Comparison of ENCODE assay signal across 25 cellular contexts in genomic region chr1:215651867-215652266, GRCh38.
DNase-seq lines count a peak whose midpoint lies in the region; ATAC-seq and TF ChIP-seq lines count a peak whose summit lies in the region.
"Had no signal": no experiment of that assay in that cellular context is flagged by ENCODE, and none has a peak within 500 bp of the region (broad histone marks: within the 10 kb centered on the region; RNA-seq: fewer than 3 reads in every experiment).

No MANE protein-coding gene starts in this region.

- H3K4me1 ChIP-seq in aorta (ENCODE audit: control insufficient read depth in 1 of 2, insufficient read depth in 2 of 2, low read length in 2 of 2): no peaks in the 10 kb centered on the region
- H3K4me1 ChIP-seq: A549 had no signal

- H3K27me3 Mint-ChIP-seq in HFFc6 (ENCODE audit: insufficient read depth): peaks cover 3% of the 10 kb centered on the region
- H3K27me3 Mint-ChIP-seq in WTC11 (ENCODE audit: low read depth): no peaks in the 10 kb centered on the region
- H3K27me3 Mint-ChIP-seq in activated CD4-positive, alpha-beta memory T cell treated with anti-CD3 and anti-CD28 coated beads for 36 hours: no peaks in the 10 kb centered on the region

- H3K36me3 ChIP-seq in aorta (ENCODE audit: control insufficient read depth in 1 of 2, insufficient read depth in 2 of 2, low read length in 1 of 2): no peaks in the 10 kb centered on the region

- H3K4me3 Mint-ChIP-seq in HFFc6: peak overlapping the region; percentile 62
- peak overlapping the region; percentile 47 for H3K4me3 Mint-ChIP-seq in WTC11
- H3K4me3 Mint-ChIP-seq in activated CD4-positive, alpha-beta memory T cell treated with anti-CD3 and anti-CD28 coated beads for 36 hours: no peak overlapping the region

- intact Hi-C loops in aorta (cut with DNase I): no loop called here
- intact Hi-C loops in activated CD4-positive, alpha-beta memory T cell treated with anti-CD3 and anti-CD28 coated beads for 36 hours (cut with micrococcal nuclease): no loop called here

- CTCF ChIA-PET in WTC11 (lab: Charles Lee): interaction anchor here (1.1 to 1.6 kb wide), 2 partner anchors 21 to 58 kb away, joined by 4 read pairs; no protein-coding TSS in a partner anchor
- CTCF ChIA-PET in activated CD4-positive, alpha-beta memory T cell treated with anti-CD3 and anti-CD28 coated beads for 36 hours (lab: Charles Lee): no interaction called here

- POLR2A ChIA-PET in WTC11 (lab: Charles Lee): no interaction called here
- POLR2A ChIA-PET in activated CD4-positive, alpha-beta memory T cell treated with anti-CD3 and anti-CD28 coated beads for 36 hours (lab: Charles Lee): no interaction called here

- no peak overlapping the region for H3K4me3 ChIP-seq in aorta (ENCODE audit: low read length in 2 of 2)
- H3K4me3 ChIP-seq: A549 had no signal

- no peaks in the 10 kb centered on the region for H3K9me3 ChIP-seq in aorta (ENCODE audit: control insufficient read depth, low read length)
- H3K9me3 ChIP-seq: A549, SK-N-SH had no signal

- ATAC-seq in WTC11 (peak; percentile 61), aorta (ENCODE audit: low FRiP score) (no peak), HG02623 (IDR thresholded peaks at IDR 0.05; ENCODE audit: unreplicated experiment) (no peak), GM18861 (IDR thresholded peaks at IDR 0.05; ENCODE audit: unreplicated experiment) (no peak)
- ATAC-seq: A549, HCT116, HepG2 had no signal

- H3K36me3 Mint-ChIP-seq in HFFc6 (ENCODE audit: low read depth): no peaks in the 10 kb centered on the region
- no peaks in the 10 kb centered on the region for H3K36me3 Mint-ChIP-seq in WTC11
- no peaks in the 10 kb centered on the region for H3K36me3 Mint-ChIP-seq in activated CD4-positive, alpha-beta memory T cell treated with anti-CD3 and anti-CD28 coated beads for 36 hours
- H3K36me3 Mint-ChIP-seq: CD4-positive, alpha-beta memory T cell had no signal

- 33 to 44% methylated on average over 3 of the region's 3 CpGs for WGBS in aorta, 2 donors

- H3K27ac ChIP-seq in aorta (ENCODE audit: low read depth in 1 of 2, low read length in 2 of 2): no peak overlapping the region
- H3K27ac ChIP-seq: A549, HL-60 had no signal

- TF ChIP-seq CTCF in HFFc6 (IDR thresholded peaks at IDR 0.05) (no peak), WTC11 (IDR thresholded peaks at IDR 0.05) (no peak)

- no peaks in the 10 kb centered on the region for H3K9me3 Mint-ChIP-seq in HFFc6
- H3K9me3 Mint-ChIP-seq in WTC11: no peaks in the 10 kb centered on the region
- H3K9me3 Mint-ChIP-seq in activated CD4-positive, alpha-beta memory T cell treated with anti-CD3 and anti-CD28 coated beads for 36 hours: no peaks in the 10 kb centered on the region

- DNase-seq in HFFc6: no peak
- peak; percentile 86 to 88 for DNase-seq in NCI-H526 (lab: John Stamatoyannopoulos, UW)
- DNase-seq in WTC11 (ENCODE audit: low spot score): no peak
- no peak for DNase-seq in aorta
- DNase-seq in activated CD4-positive, alpha-beta memory T cell treated with anti-CD3 and anti-CD28 coated beads for 36 hours: no peak
- DNase-seq: C1 segment of cervical spinal cord; CD4-positive, alpha-beta memory T cell; COR-L47; DMS53; GOT3; Kasumi-1; MV-4-11; NCI-H1105 treated with DMSO at 0.1 percent for 48 hours; NCI-H146; NCI-H1930; NCI-H2107; NCI-H446 treated with DMSO at 0.1 percent for 48 hours; NCI-H69; SK-N-SH had no signal

- no peaks in the 10 kb centered on the region for H3K27me3 ChIP-seq in aorta (ENCODE audit: control insufficient read depth in 1 of 2, insufficient read depth in 2 of 2, low read length in 1 of 2)

- H3K27ac Mint-ChIP-seq in HFFc6 (no peak overlapping the region), WTC11 (peak overlapping the region; percentile 64; the same call in 1 of the 2 replicates)
- H3K27ac Mint-ChIP-seq in activated CD4-positive, alpha-beta memory T cell treated with anti-CD3 and anti-CD28 coated beads for 36 hours: no peak overlapping the region
- H3K27ac Mint-ChIP-seq: CD4-positive, alpha-beta memory T cell had no signal

- peaks cover 22% of the 10 kb centered on the region for H3K4me1 Mint-ChIP-seq in HFFc6 (ENCODE audit: low read depth)
- peaks cover 63% of the 10 kb centered on the region for H3K4me1 Mint-ChIP-seq in WTC11
- peaks cover 6% of the 10 kb centered on the region for H3K4me1 Mint-ChIP-seq in activated CD4-positive, alpha-beta memory T cell treated with anti-CD3 and anti-CD28 coated beads for 36 hours (ENCODE audit: low read depth)

TF ChIP-seq in WTC11, 78 proteins besides CTCF, POLR2A, EP300 and RAD21:
- TF ChIP-seq TEAD1 (CRISPR knock-in tag; IDR thresholded peaks at IDR 0.05) (no peak), CREB1 (CRISPR knock-in tag; IDR thresholded peaks at IDR 0.05) (no peak), ETV6 (CRISPR knock-in tag; IDR thresholded peaks at IDR 0.05) (no peak), ZNF281 (CRISPR knock-in tag; IDR thresholded peaks at IDR 0.05) (no peak), GRHL2 (CRISPR knock-in tag; IDR thresholded peaks at IDR 0.05; ENCODE audit: insufficient replicate concordance, severe bottlenecking) (no peak), ATF1 (CRISPR knock-in tag; IDR thresholded peaks at IDR 0.05) (no peak), TCF7 (CRISPR knock-in tag; IDR thresholded peaks at IDR 0.05; ENCODE audit: low read depth) (no peak), ZNF317 (CRISPR knock-in tag; IDR thresholded peaks at IDR 0.05; ENCODE audit: borderline replicate concordance, low read depth) (no peak)
- TF ChIP-seq, protein P1, sequence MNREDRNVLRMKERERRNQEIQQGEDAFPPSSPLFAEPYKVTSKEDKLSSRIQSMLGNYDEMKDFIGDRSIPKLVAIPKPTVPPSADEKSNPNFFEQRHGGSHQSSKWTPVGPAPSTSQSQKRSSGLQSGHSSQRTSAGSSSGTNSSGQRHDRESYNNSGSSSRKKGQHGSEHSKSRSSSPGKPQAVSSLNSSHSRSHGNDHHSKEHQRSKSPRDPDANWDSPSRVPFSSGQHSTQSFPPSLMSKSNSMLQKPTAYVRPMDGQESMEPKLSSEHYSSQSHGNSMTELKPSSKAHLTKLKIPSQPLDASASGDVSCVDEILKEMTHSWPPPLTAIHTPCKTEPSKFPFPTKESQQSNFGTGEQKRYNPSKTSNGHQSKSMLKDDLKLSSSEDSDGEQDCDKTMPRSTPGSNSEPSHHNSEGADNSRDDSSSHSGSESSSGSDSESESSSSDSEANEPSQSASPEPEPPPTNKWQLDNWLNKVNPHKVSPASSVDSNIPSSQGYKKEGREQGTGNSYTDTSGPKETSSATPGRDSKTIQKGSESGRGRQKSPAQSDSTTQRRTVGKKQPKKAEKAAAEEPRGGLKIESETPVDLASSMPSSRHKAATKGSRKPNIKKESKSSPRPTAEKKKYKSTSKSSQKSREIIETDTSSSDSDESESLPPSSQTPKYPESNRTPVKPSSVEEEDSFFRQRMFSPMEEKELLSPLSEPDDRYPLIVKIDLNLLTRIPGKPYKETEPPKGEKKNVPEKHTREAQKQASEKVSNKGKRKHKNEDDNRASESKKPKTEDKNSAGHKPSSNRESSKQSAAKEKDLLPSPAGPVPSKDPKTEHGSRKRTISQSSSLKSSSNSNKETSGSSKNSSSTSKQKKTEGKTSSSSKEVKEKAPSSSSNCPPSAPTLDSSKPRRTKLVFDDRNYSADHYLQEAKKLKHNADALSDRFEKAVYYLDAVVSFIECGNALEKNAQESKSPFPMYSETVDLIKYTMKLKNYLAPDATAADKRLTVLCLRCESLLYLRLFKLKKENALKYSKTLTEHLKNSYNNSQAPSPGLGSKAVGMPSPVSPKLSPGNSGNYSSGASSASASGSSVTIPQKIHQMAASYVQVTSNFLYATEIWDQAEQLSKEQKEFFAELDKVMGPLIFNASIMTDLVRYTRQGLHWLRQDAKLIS (CRISPR knock-in tag; IDR thresholded peaks at IDR 0.05; ENCODE audit: borderline replicate concordance): no peak

Comparison
In these comparisons a context has a peak if more than half of its experiments do, and no peak if none do; other contexts are left out.
1. DNase-seq: peak in NCI-H526 (2 of 2); none in HFFc6 (single experiment), WTC11 (single experiment), aorta (0 of 2) and activated CD4-positive, alpha-beta memory T cell treated with anti-CD3 and anti-CD28 coated beads for 36 hours (single experiment).